ENCODE assay signal across 22 cellular contexts in genomic region chr5:179355976-179356968, GRCh38. TPM values are rescaled to one million over a fixed set of nuclear protein-coding genes. Genes with fewer than 3 reads are reported as not detected.
DNase-seq lines count a peak whose midpoint lies in the region; ATAC-seq and TF ChIP-seq lines count a peak whose summit lies in the region.
"Had no signal": no experiment of that assay in that cellular context is flagged by ENCODE, and none has a peak within 500 bp of the region (broad histone marks: within the 10 kb centered on the region; RNA-seq: fewer than 3 reads in every experiment).

No MANE protein-coding gene starts in this region.

- H3K4me1 ChIP-seq in MM.1S (ENCODE audit: low read length) = no peaks in the 10 kb centered on the region
- H3K4me1 ChIP-seq in Karpas-422 (ENCODE audit: low read length) = no peaks in the 10 kb centered on the region
- H3K4me1 ChIP-seq: A549, HAP-1 had no signal

- intact Hi-C loops in Right ventricle myocardium inferior (cut with DNase I) (no loop called here), cardiac septum (cut with DNase I) (no loop called here)

- H3K9me3 ChIP-seq in MM.1S (replicated peaks; ENCODE audit: insufficient read depth, low read length) (no peaks in the 10 kb centered on the region), T-helper 17 cell (ENCODE audit: control insufficient read depth, low read length, poor library complexity, severe bottlenecking) (no peaks in the 10 kb centered on the region), Karpas-422 (ENCODE audit: low read length) (no peaks in the 10 kb centered on the region)
- H3K9me3 ChIP-seq: HAP-1 had no signal

- no peaks in the 10 kb centered on the region for H3F3A ChIP-seq in MM.1S (ENCODE audit: insufficient read depth, low read length)

- no peak overlapping the region for H3K27ac Mint-ChIP-seq in T-helper 17 cell
- H3K27ac Mint-ChIP-seq: activated T-cell treated with anti-CD3 and anti-CD28 coated beads, Interleukin-2, amount 50 U/mL, for 72 hours; nephron progenitor cell; T-helper 1 cell treated with Interleukin-12 subunit alpha and Interleukin-12 subunit beta and Interleukin-4 antibody, amounts not matched to agents 30 μg/mL and 1 μg/mL, for 36 hours had no signal

- no peaks in the 10 kb centered on the region for H3K36me3 Mint-ChIP-seq in T-helper 17 cell (ENCODE audit: low read depth)

- no peak overlapping the region for H3K4me3 Mint-ChIP-seq in T-helper 17 cell
- H3K4me3 Mint-ChIP-seq: activated T-cell treated with anti-CD3 and anti-CD28 coated beads, Interleukin-2, amount 50 U/mL, for 72 hours; nephron progenitor cell; T-helper 1 cell treated with Interleukin-12 subunit alpha and Interleukin-12 subunit beta and Interleukin-4 antibody, amounts not matched to agents 30 μg/mL and 1 μg/mL, for 36 hours had no signal

- H3K4me2 ChIP-seq in MM.1S (ENCODE audit: low read depth, low read length) (no peak overlapping the region), Karpas-422 (ENCODE audit: low read depth, low read length, poor library complexity, severe bottlenecking) (no peak overlapping the region)
- H3K4me2 ChIP-seq: A549 had no signal

- no peaks in the 10 kb centered on the region for H4K20me1 ChIP-seq in MM.1S (ENCODE audit: insufficient read depth, low read length)
- H4K20me1 ChIP-seq in Karpas-422 (ENCODE audit: insufficient read depth, low read depth, low read length) = no peaks in the 10 kb centered on the region

- H3K79me2 ChIP-seq in MM.1S (ENCODE audit: low read length) = no peaks in the 10 kb centered on the region
- no peaks in the 10 kb centered on the region for H3K79me2 ChIP-seq in Karpas-422 (ENCODE audit: low read length)

- H3K4me3 ChIP-seq in fibroblast of pulmonary artery (replicated peaks; ENCODE audit: low read depth, low read length) = no peak overlapping the region
- no peak overlapping the region for H3K4me3 ChIP-seq in MM.1S (ENCODE audit: low read length)
- no peak overlapping the region for H3K4me3 ChIP-seq in Karpas-422 (ENCODE audit: low read length)
- H3K4me3 ChIP-seq: A549, HAP-1, skin epidermis had no signal

- peaks cover 24% of the 10 kb centered on the region for H3K27me3 Mint-ChIP-seq in T-helper 17 cell

- H3K4me1 Mint-ChIP-seq in T-helper 17 cell = peaks cover 4% of the 10 kb centered on the region
- H3K4me1 Mint-ChIP-seq: nephron progenitor cell had no signal

- DNase-seq in Right ventricle myocardium inferior (ENCODE audit: missing footprints) = no peak
- no peak for DNase-seq in cardiac septum (ENCODE audit: low spot score)
- DNase-seq in fibroblast of pulmonary artery (ENCODE audit: low read depth) = peak; percentile 96
- peak; percentile 27 for DNase-seq in mucosa of gallbladder (ENCODE audit: low spot score)
- no peak for DNase-seq in MM.1S
- no peak for DNase-seq in T-helper 17 cell
- DNase-seq in Karpas-422 = no peak
- DNase-seq: activated CD4-positive, alpha-beta T cell treated with anti-CD3 and anti-CD28 coated beads for 48 hours; activated T-cell treated with anti-CD3 and anti-CD28 coated beads, Interleukin-2, amount 50 U/mL, for 72 hours; COR-L47; GF-D8; kidney glomerular epithelial cell; NCI-H1048; NCI-H446; nephron progenitor cell; substantia nigra had no signal

- H3K27ac ChIP-seq in MM.1S (ENCODE audit: low read length) = no peak overlapping the region
- no peak overlapping the region for H3K27ac ChIP-seq in Karpas-422 (ENCODE audit: low read length)
- H3K27ac ChIP-seq: A549 had no signal

- TF ChIP-seq CTCF in fibroblast of pulmonary artery (IDR thresholded peaks at IDR 0.05; ENCODE audit: low read length, missing control alignments) (no peak), MM.1S (IDR thresholded peaks at IDR 0.05; ENCODE audit: low read length) (no peak)

- H2AFZ ChIP-seq in MM.1S (ENCODE audit: low read length) (no peak overlapping the region), Karpas-422 (ENCODE audit: low read length) (no peak overlapping the region)

- no peak overlapping the region for H3K9ac ChIP-seq in MM.1S (ENCODE audit: low read length)
- no peak overlapping the region for H3K9ac ChIP-seq in Karpas-422 (ENCODE audit: low read length)

- peak; percentile 77 for ATAC-seq in Right ventricle myocardium inferior
- ATAC-seq in T-helper 17 cell = no peak
- ATAC-seq in HG02970 (IDR thresholded peaks at IDR 0.05; ENCODE audit: low FRiP score, unreplicated experiment) = no peak
- ATAC-seq: A549; activated T-cell treated with anti-CD3 and anti-CD28 coated beads, Interleukin-2, amount 50 U/mL, for 72 hours; Panc1 had no signal

- H3K27me3 ChIP-seq in MM.1S (replicated peaks; ENCODE audit: insufficient read depth, low read length) = peaks cover 7% of the 10 kb centered on the region
- no peaks in the 10 kb centered on the region for H3K27me3 ChIP-seq in Karpas-422 (ENCODE audit: low read length)

- H3K9me2 ChIP-seq in MM.1S (replicated peaks; ENCODE audit: insufficient read depth, low read length) (no peaks in the 10 kb centered on the region), Karpas-422 (replicated peaks; ENCODE audit: insufficient read depth, low read length) (no peaks in the 10 kb centered on the region)

- H3K36me3 ChIP-seq in MM.1S (replicated peaks; ENCODE audit: insufficient read depth, low read length) = no peaks in the 10 kb centered on the region
- H3K36me3 ChIP-seq in Karpas-422 (ENCODE audit: insufficient read depth, low read length) = no peaks in the 10 kb centered on the region
- H3K36me3 ChIP-seq: HAP-1 had no signal

RNA-seq across cellular contexts. Expression of gene ADAMTS2, which starts 11.0 kb away (rescaled TPM):
- total RNA-seq in Right ventricle myocardium inferior (3.7 TPM), cardiac septum (5.9 TPM), mucosa of gallbladder (18.9 TPM), T-helper 17 cell (not detected)
- total RNA-seq in Karpas-422 (2014; rRNA removed; shearing (Covaris generic); ENCODE audit: low replicate concordance) = not detected in 2 replicates
- total RNA-seq: activated T-cell treated with anti-CD3 and anti-CD28 coated beads, Interleukin-2, amount 50 U/mL, for 72 hours had no signal

Comparison
In these comparisons a context has a peak if more than half of its experiments do, and no peak if none do; other contexts are left out.
1. DNase-seq: peak in fibroblast of pulmonary artery (single experiment) and mucosa of gallbladder (single experiment); none in Right ventricle myocardium inferior (single experiment), cardiac septum (single experiment), MM.1S (single experiment), T-helper 17 cell (0 of 3) and Karpas-422 (single experiment).